ENCODE assay signal across 8 cellular contexts in genomic region chr10:6151087-6151977, GRCh38. TPM values are rescaled to one million over a fixed set of nuclear protein-coding genes. Genes with fewer than 3 reads are reported as not detected.
DNase-seq lines count a peak whose midpoint lies in the region; ATAC-seq and TF ChIP-seq lines count a peak whose summit lies in the region.

No MANE protein-coding gene starts in this region.

- peak in 1 of 2 donors; percentile 16 for TF ChIP-seq POLR2A in adrenal gland (IDR thresholded peaks at IDR 0.05)

- DNase-seq in ACHN: peak; percentile 61
- peak; percentile 80 for DNase-seq in NOMO-1 treated with dmso at 0.1 percent for 144 hours (lab: John Stamatoyannopoulos, UW; ENCODE audit: unreplicated experiment)
- DNase-seq in adrenal gland: peak; percentile 70 to 86 (median 80)
- DNase-seq in right atrium auricular region (ENCODE audit: low spot score): peak; percentile 74
- peak; percentile 45 to 76 for DNase-seq in psoas muscle
- no peak for DNase-seq in D341Med (ENCODE audit: low spot score)

- intact Hi-C loops in adrenal gland (cut with DNase I): loop anchor here in 1 of 2 donors (5.0 kb wide), 1 partner anchor 39 kb away; no protein-coding TSS in a partner anchor
- intact Hi-C loops in psoas muscle (cut with DNase I): loop anchor here in 1 of 2 donors (2.0 kb wide), 1 partner anchor 43 kb away; no protein-coding TSS in a partner anchor

- WGBS in adrenal gland, 4 donors: 10 to 26% (median 19%) methylated on average over 13 to 22 of the region's 22 CpGs
- 40 to 50% (median 41%) methylated on average over 22 of the region's 22 CpGs for WGBS in psoas muscle, 3 donors

- in situ Hi-C loops in ACHN (cut with HindIII; ENCODE audit: low pct_ligation_motif_present, low pct_unique_long_range_greater_than_20kb, low sequenced_read_pairs): no loop called here

- peak overlapping the region in 1 of 4 donors; percentile 5 for H3K4me3 ChIP-seq in adrenal gland
- H3K4me3 ChIP-seq in right atrium auricular region: peak overlapping the region in 1 of 2 donors; percentile 16
- H3K4me3 ChIP-seq in psoas muscle: peak overlapping the region; percentile 40

- no peaks in the 10 kb centered on the region for H3K27me3 ChIP-seq in adrenal gland
- H3K27me3 ChIP-seq in right atrium auricular region: no peaks in the 10 kb centered on the region
- H3K27me3 ChIP-seq in psoas muscle (ENCODE audit: insufficient read depth in 3 of 3, low read length in 2 of 3): no peaks in the 10 kb centered on the region

- H3K4me1 ChIP-seq in adrenal gland (replicated peaks in 1 of 2) (peaks cover 0 to 20% of the 10 kb centered on the region in 2 donors), right atrium auricular region (peaks cover 0 to 17% of the 10 kb centered on the region in 2 donors), psoas muscle (peaks cover 39% of the 10 kb centered on the region)

- ATAC-seq in GM18498 (IDR thresholded peaks at IDR 0.05; ENCODE audit: unreplicated experiment) (peak; percentile 89), HG02798 (IDR thresholded peaks at IDR 0.05; ENCODE audit: poor library complexity, unreplicated experiment) (peak; percentile 87), psoas muscle (peak; percentile 56 to 85 (median 74))

- TF ChIP-seq CTCF in adrenal gland (IDR thresholded peaks at IDR 0.05): peak; percentile 48 to 78 (median 72)
- TF ChIP-seq CTCF in right atrium auricular region (IDR thresholded peaks at IDR 0.05): peak; percentile 54 to 74
- peak; percentile 65 for TF ChIP-seq CTCF in psoas muscle (IDR thresholded peaks at IDR 0.05)

- H3K27ac ChIP-seq in adrenal gland: peak overlapping the region in 4 of 5 donors; percentile 13 to 79 (median 50)
- H3K27ac ChIP-seq in right atrium auricular region: peak overlapping the region; percentile 13 to 62
- H3K27ac ChIP-seq in psoas muscle: peak overlapping the region; percentile 56

- H3K36me3 ChIP-seq in adrenal gland (replicated peaks in 1 of 2): no peaks in the 10 kb centered on the region
- H3K36me3 ChIP-seq in right atrium auricular region: no peaks in the 10 kb centered on the region
- peaks cover 0 to 5% of the 10 kb centered on the region in 2 donors for H3K36me3 ChIP-seq in psoas muscle (ENCODE audit: insufficient read depth in 1 of 2, low read depth in 1 of 2)

- H3K9me3 ChIP-seq in adrenal gland (replicated peaks in 1 of 3) (no peaks in the 10 kb centered on the region), right atrium auricular region (no peaks in the 10 kb centered on the region), psoas muscle (no peaks in the 10 kb centered on the region)

RNA-seq across cellular contexts. Expression of gene PFKFB3, which starts 51.4 kb away (rescaled TPM):
- total RNA-seq in adrenal gland (10 to 100 TPM; 14.9 to 72.4 (median 37.0) TPM), right atrium auricular region (10 to 100 TPM in 1 of 2 donors, 1 to 10 TPM in 1; 9.4 to 16.5 TPM), psoas muscle (100 to 1,000 TPM in 3 of 4 donors, 10 to 100 TPM in 1; 25.4 to 225 (median 148) TPM)
- polyA plus RNA-seq in adrenal gland (10 to 100 TPM in 2 of 3 donors, 1 to 10 TPM in 1; 8.4 to 20.8 (median 13.1) TPM), psoas muscle (100 to 1,000 TPM in 2 of 3 donors, 10 to 100 TPM in 1; 26.7 to 704 (median 448) TPM)
